Comparison of ENCODE assay signal across 1 cellular context in genomic region chr20:46177768-46178167, GRCh38.
TF ChIP-seq lines count a peak whose summit lies in the region.

No MANE protein-coding gene starts in this region.

TF ChIP-seq in HepG2, 621 proteins besides CTCF, POLR2A, EP300 and RAD21:
- TF ChIP-seq AGO1 (IDR thresholded peaks at IDR 0.05; ENCODE audit: low read depth, low read length, poor library complexity, severe bottlenecking) (peak; percentile 46), KDM2A (CRISPR knock-in tag; IDR thresholded peaks at IDR 0.05; ENCODE audit: borderline replicate concordance, low read depth) (no peak), ZNF549 (CRISPR knock-in tag; IDR thresholded peaks at IDR 0.05) (no peak), ZZZ3 (CRISPR knock-in tag; IDR thresholded peaks at IDR 0.05; ENCODE audit: borderline replicate concordance) (no peak), ATF3 (CRISPR knock-in tag; IDR thresholded peaks at IDR 0.05) (no peak), ZNF768 (CRISPR knock-in tag; IDR thresholded peaks at IDR 0.05) (peak; percentile 13; the same call in 1 of the 2 replicates), GFI1 (CRISPR knock-in tag; IDR thresholded peaks at IDR 0.05; ENCODE audit: borderline replicate concordance) (no peak), ZNF562 (CRISPR knock-in tag; IDR thresholded peaks at IDR 0.05; ENCODE audit: borderline replicate concordance) (no peak), BATF2 (CRISPR knock-in tag; IDR thresholded peaks at IDR 0.05) (no peak), NFIC (IDR thresholded peaks at IDR 0.05; ENCODE audit: low read length) (no peak), SMYD3 (CRISPR knock-in tag; IDR thresholded peaks at IDR 0.05) (no peak), ZNF513 (CRISPR knock-in tag; conservative IDR thresholded peaks at IDR 0.05) (no peak), ZNF772 (CRISPR knock-in tag; IDR thresholded peaks at IDR 0.05) (no peak), THYN1 (CRISPR knock-in tag; IDR thresholded peaks at IDR 0.05; ENCODE audit: borderline replicate concordance, low read depth) (no peak), ZNF225 (CRISPR knock-in tag; IDR thresholded peaks at IDR 0.05) (peak; percentile 42; the same call in 1 of the 2 replicates), ZFY (CRISPR knock-in tag; IDR thresholded peaks at IDR 0.05) (no peak)
